In genomic region chrX:72132456-72132855, GRCh38 we compare ENCODE assay signal across 9 cellular contexts. TPM values are rescaled to one million over a fixed set of nuclear protein-coding genes. Genes with fewer than 3 reads are reported as not detected.
DNase-seq lines count a peak whose midpoint lies in the region; ATAC-seq and TF ChIP-seq lines count a peak whose summit lies in the region.
"Had no signal": no experiment of that assay in that cellular context is flagged by ENCODE, and none has a peak within 500 bp of the region (broad histone marks: within the 10 kb centered on the region; RNA-seq: fewer than 3 reads in every experiment).

No MANE protein-coding gene starts in this region.

- POLR2A ChIA-PET in CD8-positive, alpha-beta T cell (lab: Charles Lee): interaction anchor here (1.2 kb wide), 1 partner anchor 144 kb away, joined by 4 read pairs; the partner anchor contains the start of gene RPS4X
- POLR2A ChIA-PET in T-cell (lab: Charles Lee): interaction anchor here in 1 of 2 donors (1.2 kb wide), 1 partner anchor 9 kb away, joined by 5 read pairs; no protein-coding TSS in a partner anchor

- H3K4me3 Mint-ChIP-seq in CD8-positive, alpha-beta T cell: peak overlapping the region; percentile 77
- H3K4me3 Mint-ChIP-seq in T-cell (peak overlapping the region; percentile 62 to 81 (median 77)), progenitor cell of endocrine pancreas (ENCODE audit: low read depth) (peak overlapping the region; percentile 68)

- DNase-seq in CD8-positive, alpha-beta T cell: no peak
- DNase-seq in T-cell (no peak), fibroblast of the aortic adventitia (ENCODE audit: low read depth) (no peak), progenitor cell of endocrine pancreas (ENCODE audit: low spot score, unreplicated experiment) (no peak), T-helper 9 cell (no peak)

- H3K36me3 ChIP-seq in CD8-positive, alpha-beta T cell (ENCODE audit: insufficient read depth, low read length): no peaks in the 10 kb centered on the region

- H3K4me3 ChIP-seq in CD8-positive, alpha-beta T cell (ENCODE audit: low read depth, low read length): no peak overlapping the region
- H3K4me3 ChIP-seq in fibroblast of the aortic adventitia (ENCODE audit: low read depth, low read length): peak overlapping the region; percentile 63

- H3K4me1 Mint-ChIP-seq in CD8-positive, alpha-beta T cell (ENCODE audit: low read depth): peaks cover 5% of the 10 kb centered on the region
- H3K4me1 Mint-ChIP-seq in T-cell (peaks cover 11 to 24% (median 14%) of the 10 kb centered on the region in 3 donors), progenitor cell of endocrine pancreas (ENCODE audit: low read depth) (peaks cover 3% of the 10 kb centered on the region)

- no peaks in the 10 kb centered on the region for H3K9me3 ChIP-seq in CD8-positive, alpha-beta T cell (ENCODE audit: low read length)

- H3K36me3 Mint-ChIP-seq in CD8-positive, alpha-beta T cell: no peaks in the 10 kb centered on the region
- H3K36me3 Mint-ChIP-seq in T-cell (peaks cover 3% of the 10 kb centered on the region), progenitor cell of endocrine pancreas (ENCODE audit: insufficient read depth) (peaks cover 16% of the 10 kb centered on the region)

- H3K27me3 ChIP-seq in CD8-positive, alpha-beta T cell (ENCODE audit: insufficient read depth, low read length): no peaks in the 10 kb centered on the region

- CTCF ChIA-PET in CD8-positive, alpha-beta T cell (lab: Charles Lee): interaction anchor here (1.0 to 1.3 kb wide), 3 partner anchors 113 to 134 kb away, joined by 3 to 6 read pairs (median 3); no protein-coding TSS in a partner anchor
- CTCF ChIA-PET in T-cell (lab: Charles Lee): interaction anchor here in 1 of 2 donors (1.3 kb wide), 1 partner anchor 140 kb away, joined by 5 read pairs; no protein-coding TSS in a partner anchor

- no peaks in the 10 kb centered on the region for H3K9me3 Mint-ChIP-seq in CD8-positive, alpha-beta T cell
- H3K9me3 Mint-ChIP-seq in T-cell (no peaks in the 10 kb centered on the region), progenitor cell of endocrine pancreas (ENCODE audit: low read depth) (peaks cover 24% of the 10 kb centered on the region)

- no peak overlapping the region for H3K27ac Mint-ChIP-seq in CD8-positive, alpha-beta T cell
- H3K27ac Mint-ChIP-seq in T-cell: no peak overlapping the region
- peak overlapping the region; percentile 64 for H3K27ac Mint-ChIP-seq in progenitor cell of endocrine pancreas

- H3K27ac ChIP-seq in CD8-positive, alpha-beta T cell (ENCODE audit: low read depth, low read length): no peak overlapping the region

- peaks cover 6% of the 10 kb centered on the region for H3K4me1 ChIP-seq in CD8-positive, alpha-beta T cell (ENCODE audit: insufficient read depth, low read length)

- no peak for TF ChIP-seq CTCF in CD8-positive, alpha-beta T cell (IDR thresholded peaks at IDR 0.05)
- TF ChIP-seq CTCF in fibroblast of the aortic adventitia (IDR thresholded peaks at IDR 0.05; ENCODE audit: insufficient read depth, low read length) (no peak), progenitor cell of endocrine pancreas (IDR thresholded peaks at IDR 0.05; ENCODE audit: unreplicated experiment) (no peak)

- intact Hi-C loops in CD8-positive, alpha-beta T cell (cut with DNase I, micrococcal nuclease): loop anchor here in 1 of 2 experiments (1.0 kb wide), 1 partner anchor 49 kb away; the partner anchor contains the start of gene PIN4

- peaks cover 20% of the 10 kb centered on the region for H3K27me3 Mint-ChIP-seq in CD8-positive, alpha-beta T cell (ENCODE audit: low read depth)
- peaks cover 16 to 35% of the 10 kb centered on the region in 2 donors for H3K27me3 Mint-ChIP-seq in T-cell
- peaks cover 6% of the 10 kb centered on the region for H3K27me3 Mint-ChIP-seq in progenitor cell of endocrine pancreas

- ATAC-seq in CD8-positive, alpha-beta T cell: no peak
- ATAC-seq in T-cell (replicated peaks in 1 of 4) (no peak), GM19395 (IDR thresholded peaks at IDR 0.05; ENCODE audit: unreplicated experiment) (no peak), GM18868 (IDR thresholded peaks at IDR 0.05; ENCODE audit: unreplicated experiment) (no peak), HG02571 (IDR thresholded peaks at IDR 0.05; ENCODE audit: unreplicated experiment) (no peak)

RNA-seq across cellular contexts. Expression of gene RTL5, which starts 0.7 kb away (rescaled TPM):
- 1 to 10 TPM in 1 of 2 experiments, under 1 TPM in 1; 0.52 to 1.1 TPM for total RNA-seq in CD8-positive, alpha-beta T cell
- total RNA-seq in T-cell: 1 to 10 TPM in 4 of 5 donors, under 1 TPM in 1; 0.98 to 8.7 (median 3.4) TPM
- 2.3 and 4.3 TPM in 2 replicates for total RNA-seq in fibroblast of the aortic adventitia (ENCODE audit: low replicate concordance)
- total RNA-seq in progenitor cell of endocrine pancreas: 19.4 and 21.1 TPM in 2 replicates
- total RNA-seq: bronchial epithelial cell had no signal

RNA-seq across cellular contexts. Expression of gene PIN4, which starts 49.1 kb away (rescaled TPM):
- 1 to 10 TPM in 1 of 2 experiments, under 1 TPM in 1; 0.35 to 1.1 TPM for total RNA-seq in CD8-positive, alpha-beta T cell
- total RNA-seq in T-cell: 1 to 10 TPM; 4.1 to 9.8 (median 7.1) TPM
- total RNA-seq in fibroblast of the aortic adventitia (ENCODE audit: low replicate concordance): 4.6 and 9.0 TPM in 2 replicates
- total RNA-seq in progenitor cell of endocrine pancreas: 19.0 and 22.5 TPM in 2 replicates
